ENCODE assay signal across 19 cellular contexts in the genomic region with DNA sequence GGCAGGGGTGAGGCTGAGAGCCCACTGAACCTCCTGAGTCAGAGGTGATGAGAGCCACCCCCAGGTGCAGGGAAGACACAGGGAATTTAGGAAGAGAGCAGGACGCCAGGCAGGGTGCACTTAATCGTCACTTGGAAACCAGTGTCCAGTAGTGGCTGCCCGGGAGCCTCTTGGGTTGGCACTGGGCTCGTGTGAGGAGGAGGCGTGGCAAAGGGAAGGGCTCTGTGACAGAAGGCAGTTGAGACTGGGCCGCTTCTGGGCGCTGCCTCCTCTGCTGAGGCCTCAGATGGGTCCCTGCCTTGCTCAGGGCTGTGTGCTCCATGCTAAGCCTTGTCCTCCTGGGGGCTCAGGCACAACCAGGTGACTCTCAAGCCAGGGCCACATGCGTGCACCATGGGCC. TPM values are rescaled to one million over a fixed set of nuclear protein-coding genes. Genes with fewer than 3 reads are reported as not detected.
"Had no signal": no experiment of that assay in that cellular context is flagged by ENCODE, and none has a peak within 500 bp of the region (broad histone marks: within the 10 kb centered on the region; RNA-seq: fewer than 3 reads in every experiment).

No MANE protein-coding gene starts in this region.

- H3K4me2 ChIP-seq: neural progenitor cell, smooth muscle cell had no signal

- H3K27me3 ChIP-seq: foreskin keratinocyte, neural progenitor cell, testis had no signal

- H3K36me3 ChIP-seq: neural progenitor cell had no signal

- DNase-seq: activated CD4-positive, alpha-beta T cell treated with anti-CD3 and anti-CD28 coated beads for 48 hours; activated CD4-positive, CD25-positive, alpha-beta regulatory T cell; activated CD8-positive, alpha-beta memory T cell treated with anti-CD3 and anti-CD28 coated beads, Interleukin-2, amount 50 U/mL, for 4 hours; activated effector memory CD4-positive, alpha-beta T cell treated with Interleukin-2 at 50 U/mL for 16 hours; activated naive CD4-positive, alpha-beta T cell treated with anti-CD3 and anti-CD28 coated beads, Interleukin-2, amount 50 U/mL, for 16 hours; activated T-cell treated with anti-CD3 and anti-CD28 coated beads, Interleukin-2, amount 50 U/mL, for 48 hours; aorta; foreskin keratinocyte; glutamatergic neuron; mesenchymal stem cell; naive thymus-derived CD4-positive, alpha-beta T cell; psoas muscle; stimulated activated CD4-positive, alpha-beta T cell treated with anti-CD3 and anti-CD28 coated beads, Interleukin-4, amount 100 ng/mL, for 24 hours; T-helper 1 cell; T-helper 9 cell; testis had no signal

- H2AFZ ChIP-seq: neural progenitor cell had no signal

- H3K4me3 ChIP-seq: coronary artery, neural progenitor cell, psoas muscle, smooth muscle cell, testis had no signal

- H3K4me1 ChIP-seq: foreskin keratinocyte, neural progenitor cell, psoas muscle, testis had no signal

- H3K9ac ChIP-seq: neural progenitor cell had no signal

- H3K27ac ChIP-seq: coronary artery, foreskin keratinocyte, neural progenitor cell, psoas muscle, testis had no signal

- H3K9me3 ChIP-seq: psoas muscle, testis had no signal

RNA-seq across cellular contexts. Expression of gene RET, which starts 13.3 kb away (rescaled TPM):
- polyA plus RNA-seq: naive thymus-derived CD4-positive, alpha-beta T cell had no signal
